ENCODE assay signal across 9 cellular contexts in genomic region chr1:26838474-26839338, GRCh38. TPM values are rescaled to one million over a fixed set of nuclear protein-coding genes. Genes with fewer than 3 reads are reported as not detected.
DNase-seq lines count a peak whose midpoint lies in the region; ATAC-seq lines count a peak whose summit lies in the region.
"Had no signal": no experiment of that assay in that cellular context is flagged by ENCODE, and none has a peak within 500 bp of the region (broad histone marks: within the 10 kb centered on the region; RNA-seq: fewer than 3 reads in every experiment).

No MANE protein-coding gene starts in this region.

- H3K36me3 Mint-ChIP-seq in natural killer cell treated with Interleukin-12 subunit alpha and Interleukin-12 subunit beta and Interleukin-15 and Interleukin-18, amount 100 ng/mL, for 72 hours: peaks cover 17% of the 10 kb centered on the region

- no peaks in the 10 kb centered on the region for H3K27me3 Mint-ChIP-seq in natural killer cell treated with Interleukin-12 subunit alpha and Interleukin-12 subunit beta and Interleukin-15 and Interleukin-18, amount 100 ng/mL, for 72 hours

- ATAC-seq in HG03095 (IDR thresholded peaks at IDR 0.05; ENCODE audit: unreplicated experiment): peak; percentile 87
- peak; percentile 93 to 98 for ATAC-seq in natural killer cell treated with Interleukin-12 subunit alpha and Interleukin-12 subunit beta and Interleukin-15 and Interleukin-18, amount 100 ng/mL, for 72 hours

- peaks cover 25 to 31% of the 10 kb centered on the region in 2 donors for H3K4me1 Mint-ChIP-seq in natural killer cell treated with Interleukin-12 subunit alpha and Interleukin-12 subunit beta and Interleukin-15 and Interleukin-18, amount 100 ng/mL, for 72 hours (ENCODE audit: low read depth in 2 of 2)

- DNase-seq in GM19240 (ENCODE audit: insufficient read length, low spot score) (peak; percentile 66), SIG-M5 treated with dmso at 0.1 percent for 504 hours (lab: John Stamatoyannopoulos, UW; ENCODE audit: unreplicated experiment) (no peak), cerebellar nuclear complex (lab: John Stamatoyannopoulos, UW) (no peak), NCI-H82 (lab: John Stamatoyannopoulos, UW) (no peak), SHP77 treated with DMSO at 0.1 percent for 48 hours (lab: John Stamatoyannopoulos, UW) (no peak)
- DNase-seq in activated CD8-positive, alpha-beta memory T cell treated with anti-CD3 and anti-CD28 coated beads for 4 hours (ENCODE audit: low read depth in 2 of 2): peak; percentile 10 to 22
- DNase-seq in natural killer cell treated with Interleukin-12 subunit alpha and Interleukin-12 subunit beta and Interleukin-15 and Interleukin-18, amount 100 ng/mL, for 72 hours (ENCODE audit: low spot score): peak; percentile 76

- H3K27ac Mint-ChIP-seq in natural killer cell treated with Interleukin-12 subunit alpha and Interleukin-12 subunit beta and Interleukin-15 and Interleukin-18, amount 100 ng/mL, for 72 hours: peak overlapping the region; percentile 82 to 92

- H3K9me3 Mint-ChIP-seq in natural killer cell treated with Interleukin-12 subunit alpha and Interleukin-12 subunit beta and Interleukin-15 and Interleukin-18, amount 100 ng/mL, for 72 hours: no peaks in the 10 kb centered on the region

- H3K4me3 Mint-ChIP-seq in natural killer cell treated with Interleukin-12 subunit alpha and Interleukin-12 subunit beta and Interleukin-15 and Interleukin-18, amount 100 ng/mL, for 72 hours: peak overlapping the region; percentile 40

RNA-seq across cellular contexts. Expression of gene ZDHHC18, which starts 12.2 kb away (rescaled TPM):
- 100 to 1,000 TPM in 1 of 2 donors, 10 to 100 TPM in 1; 87.2 to 106 TPM for total RNA-seq in natural killer cell treated with Interleukin-12 subunit alpha and Interleukin-12 subunit beta and Interleukin-15 and Interleukin-18, amount 100 ng/mL, for 72 hours

RNA-seq across cellular contexts. Expression of gene SFN, which starts 24.2 kb away (rescaled TPM):
- under 1 TPM; 0.50 to 0.56 TPM for total RNA-seq in natural killer cell treated with Interleukin-12 subunit alpha and Interleukin-12 subunit beta and Interleukin-15 and Interleukin-18, amount 100 ng/mL, for 72 hours
- total RNA-seq: temporal lobe had no signal

RNA-seq across cellular contexts. Expression of gene PIGV, which starts 51.0 kb away (rescaled TPM):
- 10 to 100 TPM; 44.3 to 60.2 TPM for total RNA-seq in natural killer cell treated with Interleukin-12 subunit alpha and Interleukin-12 subunit beta and Interleukin-15 and Interleukin-18, amount 100 ng/mL, for 72 hours

RNA-seq across cellular contexts. Expression of gene GPN2, which starts 51.4 kb away (rescaled TPM):
- 10 to 100 TPM; 52.6 to 58.0 TPM for total RNA-seq in natural killer cell treated with Interleukin-12 subunit alpha and Interleukin-12 subunit beta and Interleukin-15 and Interleukin-18, amount 100 ng/mL, for 72 hours

Comparison
In these comparisons a context has a peak if more than half of its experiments do, and no peak if none do; other contexts are left out.
1. DNase-seq: peak in GM19240 (single experiment), activated CD8-positive, alpha-beta memory T cell treated with anti-CD3 and anti-CD28 coated beads for 4 hours (2 of 2) and natural killer cell treated with Interleukin-12 subunit alpha and Interleukin-12 subunit beta and Interleukin-15 and Interleukin-18, amount 100 ng/mL, for 72 hours (single experiment); none in SIG-M5 treated with dmso at 0.1 percent for 504 hours (single experiment), cerebellar nuclear complex (0 of 2), NCI-H82 (single experiment) and SHP77 treated with DMSO at 0.1 percent for 48 hours (single experiment).